1 cellular context compared by ENCODE assay signal in the genomic region with DNA sequence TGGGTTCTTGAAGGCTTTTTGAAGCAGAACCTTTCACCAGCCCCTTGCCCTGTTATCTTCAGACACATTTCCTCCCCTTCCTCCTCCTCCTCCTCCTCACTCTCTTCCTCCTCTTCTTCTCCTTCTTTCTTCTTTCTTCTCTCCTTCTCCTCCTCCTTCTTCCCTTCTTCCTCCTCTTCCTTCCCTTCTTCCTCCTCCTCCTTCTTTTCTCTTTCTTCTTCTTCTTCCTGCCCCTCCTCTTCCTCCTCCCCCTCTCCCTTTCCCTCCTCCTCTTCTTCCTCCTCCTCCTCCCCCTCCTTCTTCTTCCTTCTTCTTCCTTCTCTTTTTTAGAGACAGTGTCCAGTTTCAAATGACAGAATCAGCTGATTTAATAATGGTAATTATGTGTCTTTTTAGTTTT.
TF ChIP-seq lines count a peak whose summit lies in the region.

No MANE protein-coding gene starts in this region.

TF ChIP-seq in H1, 55 proteins besides CTCF, POLR2A, EP300 and RAD21:
- TF ChIP-seq TAF1 (IDR thresholded peaks at IDR 0.05; ENCODE audit: low read depth, low read length) (no peak), SP2 (IDR thresholded peaks at IDR 0.05; ENCODE audit: low read length) (no peak), BACH1 (IDR thresholded peaks at IDR 0.05; ENCODE audit: low read length) (no peak), SP4 (IDR thresholded peaks at IDR 0.05; ENCODE audit: low read length) (no peak), TCF12 (IDR thresholded peaks at IDR 0.05; ENCODE audit: low read depth, low read length) (no peak), ATF3 (IDR thresholded peaks at IDR 0.05; ENCODE audit: insufficient read depth, low read depth, low read length) (no peak), NANOG (IDR thresholded peaks at IDR 0.05; ENCODE audit: insufficient read depth, low read depth, low read length, poor library complexity, severe bottlenecking) (no peak), CREB1 (IDR thresholded peaks at IDR 0.05) (no peak), JUN (IDR thresholded peaks at IDR 0.05; ENCODE audit: low read depth, low read length) (no peak), RFX5 (IDR thresholded peaks at IDR 0.05; ENCODE audit: borderline replicate concordance, low read depth, low read length) (no peak), EZH2 (IDR thresholded peaks at IDR 0.05; ENCODE audit: low read depth, low read length, severe bottlenecking) (no peak), KDM4A (IDR thresholded peaks at IDR 0.05; ENCODE audit: low read depth, low read length, severe bottlenecking) (no peak), SIX5 (IDR thresholded peaks at IDR 0.05; ENCODE audit: low read depth, low read length) (no peak), KDM5A (IDR thresholded peaks at IDR 0.05; ENCODE audit: low read length) (no peak), CTBP2 (IDR thresholded peaks at IDR 0.05; ENCODE audit: borderline replicate concordance, insufficient read depth, insufficient read length, low read length) (no peak), GABPA (IDR thresholded peaks at IDR 0.05; ENCODE audit: borderline replicate concordance, insufficient read depth, low read length) (no peak)
